Comparison of ENCODE assay signal across 8 cellular contexts in genomic region chr6:85323435-85324040, GRCh38.
DNase-seq lines count a peak whose midpoint lies in the region; ATAC-seq, FAIRE-seq and TF ChIP-seq lines count a peak whose summit lies in the region.

No MANE protein-coding gene starts in this region.

- H3K27ac ChIP-seq in C4-2B (no peak overlapping the region), lung (ENCODE audit: low read depth in 1 of 2, low read length in 1 of 2) (no peak overlapping the region)

- WGBS in lung, 2 donors: 35 to 36% methylated on average over 9 of the region's 9 CpGs

- FAIRE-seq in colon (lab: Jason Lieb, UNC): peak; percentile 10

- H3K4me1 ChIP-seq in lung (ENCODE audit: control insufficient read depth in 2 of 2, insufficient read depth in 2 of 2, low read length in 2 of 2): no peaks in the 10 kb centered on the region

- H3K27me3 ChIP-seq in lung (ENCODE audit: control insufficient read depth, insufficient read depth): no peaks in the 10 kb centered on the region

- no peak overlapping the region for H3K4me3 ChIP-seq in lung

- ATAC-seq in GM19025 (IDR thresholded peaks at IDR 0.05; ENCODE audit: low read depth, unreplicated experiment): peak; percentile 66
- ATAC-seq in HG03342 (IDR thresholded peaks at IDR 0.05; ENCODE audit: unreplicated experiment): peak; percentile 91
- ATAC-seq in lung (ENCODE audit: insufficient read depth, low FRiP score): no peak

- TF ChIP-seq CTCF in C4-2B (conservative IDR thresholded peaks at IDR 0.05) (peak; percentile 84), lung (IDR thresholded peaks at IDR 0.05; ENCODE audit: control extremely low read depth, extremely low read depth) (peak; percentile 54)

- DNase-seq in NCI-H345 (lab: John Stamatoyannopoulos, UW): peak; percentile 50
- peak; percentile 65 to 72 for DNase-seq in activated CD4-positive, alpha-beta T cell treated with anti-CD3 and anti-CD28 coated beads for 24 hours (ENCODE audit: low read depth in 2 of 2)
- peak; percentile 71 for DNase-seq in lung (ENCODE audit: low spot score)
- peak; percentile 43 to 49 for DNase-seq in stimulated activated CD8-positive, alpha-beta memory T cell treated with anti-CD3 and anti-CD28 coated beads, Interleukin-15, amount 100 ng/mL, for 48 hours (ENCODE audit: low read depth in 2 of 2)

- no peaks in the 10 kb centered on the region for H3K36me3 ChIP-seq in lung (ENCODE audit: control insufficient read depth in 2 of 2, insufficient read depth in 2 of 2, low read length in 2 of 2)

- no peaks in the 10 kb centered on the region for H3K9me3 ChIP-seq in lung (ENCODE audit: control insufficient read depth in 2 of 2, insufficient read depth in 1 of 2, low read length in 1 of 2)
